ENCODE assay signal across 14 cellular contexts in the genomic region with DNA sequence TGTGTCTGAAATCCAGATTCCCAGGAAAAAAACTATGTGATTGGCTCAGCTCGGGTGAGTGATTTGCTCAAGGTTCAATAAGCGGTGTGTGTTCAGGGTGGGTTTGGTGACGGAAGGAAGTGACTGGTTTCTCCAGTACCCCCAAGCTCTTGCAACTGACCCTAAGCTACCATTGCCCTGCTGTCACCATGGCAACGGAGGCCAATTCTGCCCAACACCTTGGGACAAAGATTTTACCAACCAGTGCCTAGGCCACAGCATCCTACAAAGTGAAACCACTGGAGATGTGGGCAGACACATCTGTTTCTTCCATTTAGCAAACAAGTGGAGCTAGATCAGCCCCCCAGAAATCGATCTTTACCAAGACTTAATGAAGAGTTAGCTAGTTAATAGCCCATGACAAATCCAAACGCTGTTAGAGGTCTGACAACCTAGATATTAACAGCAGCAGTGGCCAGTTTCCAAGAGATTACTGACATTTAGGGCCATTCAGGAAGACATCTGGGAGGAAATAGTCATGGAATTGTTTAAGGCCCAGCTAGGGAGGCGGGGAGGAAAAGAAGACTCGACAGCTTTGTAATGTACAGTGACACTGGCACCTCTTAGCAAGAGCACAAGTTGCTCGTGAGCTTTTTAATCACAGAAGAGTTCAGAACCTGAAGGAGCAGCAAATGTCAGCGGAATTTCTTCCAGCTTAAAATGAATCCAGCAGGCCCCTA.
"Had no signal": no experiment of that assay in that cellular context is flagged by ENCODE, and none has a peak within 500 bp of the region (broad histone marks: within the 10 kb centered on the region; RNA-seq: fewer than 3 reads in every experiment).

No MANE protein-coding gene starts in this region.

- ATAC-seq: activated CD8-positive, alpha-beta memory T cell treated with anti-CD3 and anti-CD28 coated beads, Interleukin-2, amount 10 ng/mL, durations not matched to agents 7 days and 5 days; body of pancreas; stimulated activated naive B cell treated with anti-CD40 and anti-IgM and Interleukin-4, amounts not matched to agents 10 μg/mL and 1 μg/mL and 100 μg/mL, for 72 hours had no signal

- H3K27me3 ChIP-seq: body of pancreas, pancreas had no signal

- DNase-seq: activated CD4-positive, alpha-beta T cell treated with anti-CD3 and anti-CD28 coated beads for 1 hour; activated CD4-positive, alpha-beta T cell treated with anti-CD3 and anti-CD28 coated beads, Interleukin-2, amount 50 U/mL, for 48 hours; activated CD8-positive, alpha-beta memory T cell treated with anti-CD3 and anti-CD28 coated beads, Interleukin-2, amount 10 ng/mL, durations not matched to agents 7 days and 5 days; activated effector memory CD4-positive, alpha-beta T cell treated with Interleukin-2 at 50 U/mL for 16 hours; activated T-cell treated with anti-CD3 and anti-CD28 coated beads, Interleukin-2, amount 50 U/mL, for 24 hours; amniotic stem cell; body of pancreas; pancreas; stimulated activated naive B cell treated with anti-CD40 and anti-IgM and Interleukin-4, amounts not matched to agents 10 μg/mL and 1 μg/mL and 100 μg/mL, for 72 hours; SW 1271; T1000 had no signal

- H3K36me3 Mint-ChIP-seq: activated CD8-positive, alpha-beta memory T cell treated with anti-CD3 and anti-CD28 coated beads, Interleukin-2, amount 10 ng/mL, durations not matched to agents 7 days and 5 days; activated naive CD4-positive, alpha-beta T cell treated with anti-CD3 and anti-CD28 coated beads, Interleukin-2, amount 50 U/mL, for 24 hours; stimulated activated naive B cell treated with anti-CD40 and anti-IgM and Interleukin-4, amounts not matched to agents 10 μg/mL and 1 μg/mL and 100 μg/mL, for 72 hours had no signal

- H3K9me3 ChIP-seq: body of pancreas, pancreas had no signal

- H3K27me3 Mint-ChIP-seq: activated CD8-positive, alpha-beta memory T cell treated with anti-CD3 and anti-CD28 coated beads, Interleukin-2, amount 10 ng/mL, durations not matched to agents 7 days and 5 days; activated naive CD4-positive, alpha-beta T cell treated with anti-CD3 and anti-CD28 coated beads, Interleukin-2, amount 50 U/mL, for 24 hours; activated T-cell treated with anti-CD3 and anti-CD28 coated beads, Interleukin-2, amount 50 U/mL, for 24 hours had no signal

- H3K9me3 Mint-ChIP-seq: activated naive CD4-positive, alpha-beta T cell treated with anti-CD3 and anti-CD28 coated beads, Interleukin-2, amount 50 U/mL, for 24 hours; activated T-cell treated with anti-CD3 and anti-CD28 coated beads, Interleukin-2, amount 50 U/mL, for 24 hours; neural crest cell; stimulated activated naive B cell treated with anti-CD40 and anti-IgM and Interleukin-4, amounts not matched to agents 10 μg/mL and 1 μg/mL and 100 μg/mL, for 72 hours had no signal

- H3K4me1 Mint-ChIP-seq: neural crest cell; stimulated activated naive B cell treated with anti-CD40 and anti-IgM and Interleukin-4, amounts not matched to agents 10 μg/mL and 1 μg/mL and 100 μg/mL, for 72 hours had no signal

- H3K4me3 ChIP-seq: body of pancreas, pancreas, smooth muscle cell had no signal

- H3K4me3 Mint-ChIP-seq: activated CD8-positive, alpha-beta memory T cell treated with anti-CD3 and anti-CD28 coated beads, Interleukin-2, amount 10 ng/mL, durations not matched to agents 7 days and 5 days; activated naive CD4-positive, alpha-beta T cell treated with anti-CD3 and anti-CD28 coated beads, Interleukin-2, amount 50 U/mL, for 24 hours; activated T-cell treated with anti-CD3 and anti-CD28 coated beads, Interleukin-2, amount 50 U/mL, for 24 hours; neural crest cell; stimulated activated naive B cell treated with anti-CD40 and anti-IgM and Interleukin-4, amounts not matched to agents 10 μg/mL and 1 μg/mL and 100 μg/mL, for 72 hours had no signal

- H3K4me2 ChIP-seq: smooth muscle cell had no signal

- H3K36me3 ChIP-seq: pancreas had no signal

- H3K27ac Mint-ChIP-seq: activated CD8-positive, alpha-beta memory T cell treated with anti-CD3 and anti-CD28 coated beads, Interleukin-2, amount 10 ng/mL, durations not matched to agents 7 days and 5 days; activated naive CD4-positive, alpha-beta T cell treated with anti-CD3 and anti-CD28 coated beads, Interleukin-2, amount 50 U/mL, for 24 hours; activated T-cell treated with anti-CD3 and anti-CD28 coated beads, Interleukin-2, amount 50 U/mL, for 24 hours; stimulated activated naive B cell treated with anti-CD40 and anti-IgM and Interleukin-4, amounts not matched to agents 10 μg/mL and 1 μg/mL and 100 μg/mL, for 72 hours had no signal

- H3K27ac ChIP-seq: body of pancreas had no signal

- H3K4me1 ChIP-seq: body of pancreas, pancreas had no signal
